In genomic region chr2:206276169-206276927, GRCh38 we compare ENCODE assay signal across 8 cellular contexts. TPM values are rescaled to one million over a fixed set of nuclear protein-coding genes. Genes with fewer than 3 reads are reported as not detected.
DNase-seq lines count a peak whose midpoint lies in the region; ATAC-seq and TF ChIP-seq lines count a peak whose summit lies in the region.

No MANE protein-coding gene starts in this region.

- no peak for ATAC-seq in SK-N-SH treated with all-trans-retinoic acid at 6 μM for 48 hours
- no peak for ATAC-seq in GM18870 (IDR thresholded peaks at IDR 0.05; ENCODE audit: unreplicated experiment)

- no peak overlapping the region for H3K18ac ChIP-seq in trophoblast cell (ENCODE audit: low read length)

- intact Hi-C loops in mammary epithelial cell (cut with micrococcal nuclease) = no loop called here

- H3K9ac ChIP-seq in SK-N-SH (peak overlapping the region; percentile 71; the same call in 1 of the 2 replicates), mammary epithelial cell (ENCODE audit: insufficient read depth, low read length) (no peak overlapping the region), neural cell (ENCODE audit: low read length) (peak overlapping the region; percentile 80), trophoblast cell (ENCODE audit: low read length) (no peak overlapping the region)

- H3K4me3 ChIP-seq in SK-N-SH (ENCODE audit: low read depth in 2 of 2, low read length in 1 of 2) (peak overlapping the region; percentile 63 to 69), MG63 (peak overlapping the region; percentile 79), mammary epithelial cell (replicated peaks in 1 of 3; ENCODE audit: insufficient read depth in 1 of 3, low read depth in 2 of 3, low read length in 3 of 3) (peak overlapping the region in 2 of 3 experiments; percentile 69 to 78), neural cell (ENCODE audit: low read length) (peak overlapping the region; percentile 78), trophoblast cell (ENCODE audit: low read depth, low read length) (no peak overlapping the region)

- H3K79me2 ChIP-seq in SK-N-SH (ENCODE audit: insufficient read depth) = peaks cover 32% of the 10 kb centered on the region
- H3K79me2 ChIP-seq in mammary epithelial cell (ENCODE audit: insufficient read depth, low read length) = peaks cover 18% of the 10 kb centered on the region
- H3K79me2 ChIP-seq in neural cell (replicated peaks; ENCODE audit: insufficient read depth, low read length) = peaks cover 27% of the 10 kb centered on the region
- peaks cover 8% of the 10 kb centered on the region for H3K79me2 ChIP-seq in trophoblast cell (ENCODE audit: control insufficient read depth, insufficient read depth, low read length, poor library complexity)

- H2AFZ ChIP-seq in SK-N-SH (ENCODE audit: low read depth) = no peak overlapping the region
- H2AFZ ChIP-seq in mammary epithelial cell (ENCODE audit: low read depth, low read length) = no peak overlapping the region
- H2AFZ ChIP-seq in neural cell (ENCODE audit: low read depth, low read length) = no peak overlapping the region
- H2AFZ ChIP-seq in trophoblast cell (ENCODE audit: insufficient read depth, low read length, poor library complexity) = no peak overlapping the region

- H4K12ac ChIP-seq in trophoblast cell (ENCODE audit: low read depth, low read length) = no peak overlapping the region

- in situ Hi-C loops in mammary epithelial cell (cut with MboI; ENCODE audit: low sequenced_read_pairs in 2 of 2) = no loop called here

- H2AK5ac ChIP-seq in trophoblast cell (ENCODE audit: low read length) = no peak overlapping the region

- no peak overlapping the region for H2BK12ac ChIP-seq in trophoblast cell (ENCODE audit: low read length)

- no peak overlapping the region for H2BK120ac ChIP-seq in trophoblast cell (ENCODE audit: insufficient read depth, low read length, poor library complexity)

- H3K27ac ChIP-seq in SK-N-SH (ENCODE audit: low read depth in 2 of 2, low read length in 1 of 2) (peak overlapping the region in 1 of 2 experiments; percentile 73; a peak in 1 of 4 replicates), mammary epithelial cell (ENCODE audit: insufficient read depth, low read depth, low read length) (no peak overlapping the region), neural cell (ENCODE audit: low read length) (peak overlapping the region; percentile 72), trophoblast cell (ENCODE audit: low read depth, low read length) (no peak overlapping the region)

- H4K8ac ChIP-seq in trophoblast cell (ENCODE audit: low read depth, low read length) = no peak overlapping the region

- WGBS in SK-N-SH (ENCODE audit: low lambda C conversion rate) = 25% methylated on average over 12 of the region's 12 CpGs
- WGBS in mammary epithelial cell (ENCODE audit: low coverage, missing lambda C conversion rate) = 56% methylated on average over 12 of the region's 12 CpGs
- WGBS in trophoblast cell (ENCODE audit: extremely low coverage, insufficient coverage, insufficient read length) = no CpG with 5 or more reads among the region's 12 CpGs

- H3K9me2 ChIP-seq in SK-N-SH (no peaks in the 10 kb centered on the region), neural cell (ENCODE audit: insufficient read depth, low read length) (no peaks in the 10 kb centered on the region)

- no peak for TF ChIP-seq RAD21 in SK-N-SH (IDR thresholded peaks at IDR 0.05; ENCODE audit: low read length)
- no peak for TF ChIP-seq RAD21 in neural cell (conservative IDR thresholded peaks at IDR 0.05)

- DNase-seq in SK-N-SH (no peak), MG63 (no peak), mammary epithelial cell (no peak), RPMI8226 (no peak), trophoblast cell (no peak)

- CTCF ChIA-PET in SK-N-SH (lab: Yijun Ruan, JAX) (interaction anchor here (0.6 to 1.7 kb wide), 2 partner anchors 8 to 12 kb away, joined by 3 to 4 read pairs; no protein-coding TSS in a partner anchor), mammary epithelial cell (lab: Charles Lee; ENCODE audit: low non-redundant PET) (no interaction called here)

- no peak overlapping the region for H3K23ac ChIP-seq in trophoblast cell (ENCODE audit: low read length)

- POLR2A ChIA-PET in SK-N-SH (lab: Yijun Ruan, JAX) = no interaction called here

- dilution Hi-C loops in mammary epithelial cell (cut with HindIII; ENCODE audit: low sequenced_read_pairs) = no loop called here

- H3K4me1 ChIP-seq in SK-N-SH (ENCODE audit: control insufficient read depth in 1 of 2, insufficient read depth in 2 of 2, low read depth in 1 of 2, low read length in 1 of 2) = peaks cover 0 to 3% of the 10 kb centered on the region in 2 experiments; a peak in 2 of 4 replicates
- H3K4me1 ChIP-seq in mammary epithelial cell (ENCODE audit: insufficient read depth, low read length) = no peaks in the 10 kb centered on the region
- H3K4me1 ChIP-seq in trophoblast cell (ENCODE audit: control insufficient read depth in 1 of 2, insufficient read depth in 2 of 2, low read length in 2 of 2) = peaks cover 0 to 7% of the 10 kb centered on the region in 2 experiments

- TF ChIP-seq CTCF in SK-N-SH (IDR thresholded peaks at IDR 0.05) (no peak), mammary epithelial cell (conservative IDR thresholded peaks at IDR 0.05 in 1 of 2, IDR thresholded peaks at IDR 0.05 in 1 of 2; ENCODE audit: extremely low read depth in 1 of 2, insufficient read depth in 1 of 2, low read depth in 1 of 2, low read length in 2 of 2) (no peak), neural cell (IDR thresholded peaks at IDR 0.05; ENCODE audit: poor library complexity, severe bottlenecking) (no peak)

- H3K9me3 ChIP-seq in SK-N-SH = no peaks in the 10 kb centered on the region
- no peaks in the 10 kb centered on the region for H3K9me3 ChIP-seq in MG63
- no peaks in the 10 kb centered on the region for H3K9me3 ChIP-seq in mammary epithelial cell (replicated peaks; ENCODE audit: insufficient read depth, low read length)
- H3K9me3 ChIP-seq in neural cell (ENCODE audit: low read length) = no peaks in the 10 kb centered on the region
- H3K9me3 ChIP-seq in trophoblast cell (ENCODE audit: insufficient read depth, low read depth, low read length) = no peaks in the 10 kb centered on the region

- no peaks in the 10 kb centered on the region for H3K36me3 ChIP-seq in SK-N-SH (replicated peaks in 1 of 2; ENCODE audit: control insufficient read depth in 1 of 2, insufficient read depth in 2 of 2, low read length in 1 of 2)
- H3K36me3 ChIP-seq in MG63 = no peaks in the 10 kb centered on the region
- H3K36me3 ChIP-seq in mammary epithelial cell (ENCODE audit: insufficient read depth, low read length) = no peaks in the 10 kb centered on the region
- no peaks in the 10 kb centered on the region for H3K36me3 ChIP-seq in neural cell (ENCODE audit: insufficient read depth, low read length)
- H3K36me3 ChIP-seq in trophoblast cell (ENCODE audit: control insufficient read depth in 1 of 2, insufficient read depth in 2 of 2, low read length in 2 of 2) = no peaks in the 10 kb centered on the region

- H3K4me2 ChIP-seq in SK-N-SH = peak overlapping the region; percentile 75
- H3K4me2 ChIP-seq in mammary epithelial cell (ENCODE audit: insufficient read depth, low read depth, low read length) = peak overlapping the region; percentile 85
- peak overlapping the region; percentile 17 for H3K4me2 ChIP-seq in neural cell (ENCODE audit: low read length)
- no peak overlapping the region for H3K4me2 ChIP-seq in trophoblast cell (ENCODE audit: low read length)

- no peak overlapping the region for H4K91ac ChIP-seq in trophoblast cell (ENCODE audit: low read depth, low read length)

- no peak overlapping the region for H3K4ac ChIP-seq in trophoblast cell (ENCODE audit: low read depth, low read length)

- BruUV-seq in mammary epithelial cell (replicated peaks; lab: Mats Ljungman, UMichigan) = no TSS peak

- H3F3A ChIP-seq in SK-N-SH (replicated peaks; ENCODE audit: insufficient read depth) (no peaks in the 10 kb centered on the region), neural cell (ENCODE audit: insufficient read depth, low read length, poor library complexity, severe bottlenecking) (no peaks in the 10 kb centered on the region)

- no peak overlapping the region for H2BK5ac ChIP-seq in trophoblast cell (ENCODE audit: low read depth, low read length, poor library complexity)

- TF ChIP-seq EP300 in SK-N-SH (IDR thresholded peaks at IDR 0.05; ENCODE audit: borderline replicate concordance in 1 of 2, low read depth in 1 of 2, low read length in 1 of 2) (no peak), neural cell (conservative IDR thresholded peaks at IDR 0.05; ENCODE audit: poor library complexity, severe bottlenecking) (no peak)

- H4K20me1 ChIP-seq in SK-N-SH (ENCODE audit: insufficient read depth) = no peaks in the 10 kb centered on the region
- no peaks in the 10 kb centered on the region for H4K20me1 ChIP-seq in mammary epithelial cell (ENCODE audit: insufficient read depth, low read length)
- H4K20me1 ChIP-seq in neural cell (ENCODE audit: insufficient read depth) = no peaks in the 10 kb centered on the region

- peaks cover 10% of the 10 kb centered on the region for H3K27me3 ChIP-seq in SK-N-SH (ENCODE audit: insufficient read depth)
- no peaks in the 10 kb centered on the region for H3K27me3 ChIP-seq in MG63
- H3K27me3 ChIP-seq in mammary epithelial cell (ENCODE audit: insufficient read depth, low read length) = peaks cover 6% of the 10 kb centered on the region
- H3K27me3 ChIP-seq in neural cell (ENCODE audit: insufficient read depth, low read depth, low read length) = peaks cover 60% of the 10 kb centered on the region
- peaks cover 5% of the 10 kb centered on the region for H3K27me3 ChIP-seq in trophoblast cell (ENCODE audit: insufficient read depth, low read length)

- H3K14ac ChIP-seq in trophoblast cell (ENCODE audit: low read length) = no peak overlapping the region

- peaks cover 6% of the 10 kb centered on the region for H3K79me1 ChIP-seq in trophoblast cell (ENCODE audit: low read length)

TF ChIP-seq in SK-N-SH treated with all-trans-retinoic acid at 6 μM for 48 hours, 23 proteins besides CTCF, POLR2A, EP300 and RAD21 (continues in another document):
- TF ChIP-seq PPARA (CRISPR knock-in tag; IDR thresholded peaks at IDR 0.05; ENCODE audit: borderline replicate concordance) = no peak

TF ChIP-seq in neural cell, 6 proteins besides CTCF, POLR2A, EP300 and RAD21 (continues in another document):
- peak; percentile 29 for TF ChIP-seq POLR2AphosphoS5 (IDR thresholded peaks at IDR 0.05)

RNA-seq across cellular contexts. Expression of gene ZDBF2, which starts 1.9 kb away (rescaled TPM):
- polyA plus RNA-seq in SK-N-SH (2012; rRNA removed) (1.4 and 1.9 TPM in 2 replicates), mammary epithelial cell (1.5 TPM), neural cell (21.9 and 23.4 TPM in 2 replicates)
- polyA plus RNA-seq in SK-N-SH (2012; cell fraction: cytosol; rRNA removed) = 1.6 and 1.8 TPM in 2 replicates
- polyA plus RNA-seq in SK-N-SH (2012; cell fraction: nucleus; rRNA removed) = 2.2 and 4.7 TPM in 2 replicates
- 4.1 and 9.6 TPM in 2 replicates for total RNA-seq in MG63 (2014; rRNA removed; shearing (Covaris generic); ENCODE audit: low replicate concordance)
- total RNA-seq in mammary epithelial cell = 10 to 100 TPM; 11.0 to 13.3 TPM
- polyA minus RNA-seq in mammary epithelial cell (3.7 TPM), neural cell (67.9 and 78.0 TPM in 2 replicates)
- polyA plus RNA-seq in trophoblast cell (2013) = 3.1 and 3.3 TPM in 2 replicates

Comparison
In these comparisons a context has a peak if more than half of its experiments do, and no peak if none do; other contexts are left out.
1. H3K9ac ChIP-seq: peak in SK-N-SH (single experiment) and neural cell (single experiment); none in mammary epithelial cell (single experiment) and trophoblast cell (single experiment).